ENCODE assay signal across 1 cellular context in the genomic region with DNA sequence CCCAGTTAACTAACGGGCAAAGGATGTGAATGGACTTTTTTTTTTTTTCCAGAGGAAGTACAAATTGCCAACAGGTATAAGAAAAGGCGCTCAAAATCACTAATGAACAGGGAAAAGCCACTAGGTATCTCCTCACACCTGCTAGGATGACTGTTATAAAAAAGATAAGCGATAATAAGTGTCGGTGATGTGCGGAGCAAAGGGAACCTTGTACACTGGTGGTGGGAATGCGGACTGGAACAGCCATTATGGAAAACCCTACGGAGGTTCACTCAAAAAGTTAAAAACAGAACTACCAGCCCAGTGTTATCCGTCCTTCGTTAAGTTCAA.
TF ChIP-seq lines count a peak whose summit lies in the region.

No MANE protein-coding gene starts in this region.

TF ChIP-seq in GM12878, 131 proteins besides CTCF, POLR2A, EP300 and RAD21:
- TF ChIP-seq NFYA (IDR thresholded peaks at IDR 0.05; ENCODE audit: borderline replicate concordance, low read depth, low read length) = no peak
- TF ChIP-seq NFIC (IDR thresholded peaks at IDR 0.05; ENCODE audit: low read depth, low read length) = no peak
- TF ChIP-seq, protein P1, sequence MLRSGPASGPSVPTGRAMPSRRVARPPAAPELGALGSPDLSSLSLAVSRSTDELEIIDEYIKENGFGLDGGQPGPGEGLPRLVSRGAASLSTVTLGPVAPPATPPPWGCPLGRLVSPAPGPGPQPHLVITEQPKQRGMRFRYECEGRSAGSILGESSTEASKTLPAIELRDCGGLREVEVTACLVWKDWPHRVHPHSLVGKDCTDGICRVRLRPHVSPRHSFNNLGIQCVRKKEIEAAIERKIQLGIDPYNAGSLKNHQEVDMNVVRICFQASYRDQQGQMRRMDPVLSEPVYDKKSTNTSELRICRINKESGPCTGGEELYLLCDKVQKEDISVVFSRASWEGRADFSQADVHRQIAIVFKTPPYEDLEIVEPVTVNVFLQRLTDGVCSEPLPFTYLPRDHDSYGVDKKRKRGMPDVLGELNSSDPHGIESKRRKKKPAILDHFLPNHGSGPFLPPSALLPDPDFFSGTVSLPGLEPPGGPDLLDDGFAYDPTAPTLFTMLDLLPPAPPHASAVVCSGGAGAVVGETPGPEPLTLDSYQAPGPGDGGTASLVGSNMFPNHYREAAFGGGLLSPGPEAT (IDR thresholded peaks at IDR 0.05; ENCODE audit: low read depth) = no peak
- TF ChIP-seq, protein P2, sequence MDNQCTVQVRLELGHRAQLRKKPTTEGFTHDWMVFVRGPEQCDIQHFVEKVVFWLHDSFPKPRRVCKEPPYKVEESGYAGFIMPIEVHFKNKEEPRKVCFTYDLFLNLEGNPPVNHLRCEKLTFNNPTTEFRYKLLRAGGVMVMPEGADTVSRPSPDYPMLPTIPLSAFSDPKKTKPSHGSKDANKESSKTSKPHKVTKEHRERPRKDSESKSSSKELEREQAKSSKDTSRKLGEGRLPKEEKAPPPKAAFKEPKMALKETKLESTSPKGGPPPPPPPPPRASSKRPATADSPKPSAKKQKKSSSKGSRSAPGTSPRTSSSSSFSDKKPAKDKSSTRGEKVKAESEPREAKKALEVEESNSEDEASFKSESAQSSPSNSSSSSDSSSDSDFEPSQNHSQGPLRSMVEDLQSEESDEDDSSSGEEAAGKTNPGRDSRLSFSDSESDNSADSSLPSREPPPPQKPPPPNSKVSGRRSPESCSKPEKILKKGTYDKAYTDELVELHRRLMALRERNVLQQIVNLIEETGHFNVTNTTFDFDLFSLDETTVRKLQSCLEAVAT (IDR thresholded peaks at IDR 0.05) = peak; percentile 51; the same call in 1 of the 2 replicates
- no peak for TF ChIP-seq TCF12 (IDR thresholded peaks at IDR 0.05; ENCODE audit: low read depth, low read length)
- TF ChIP-seq TARDBP (IDR thresholded peaks at IDR 0.05; ENCODE audit: borderline replicate concordance) = no peak
- no peak for TF ChIP-seq CBX3 (IDR thresholded peaks at IDR 0.05; ENCODE audit: borderline replicate concordance, low read depth)
- TF ChIP-seq NRF1 (conservative IDR thresholded peaks at IDR 0.05; ENCODE audit: low read depth, low read length) = no peak
TF ChIP-seq in GM12878: peak in this region for 1.
